20 cellular contexts compared by ENCODE assay signal in the genomic region with DNA sequence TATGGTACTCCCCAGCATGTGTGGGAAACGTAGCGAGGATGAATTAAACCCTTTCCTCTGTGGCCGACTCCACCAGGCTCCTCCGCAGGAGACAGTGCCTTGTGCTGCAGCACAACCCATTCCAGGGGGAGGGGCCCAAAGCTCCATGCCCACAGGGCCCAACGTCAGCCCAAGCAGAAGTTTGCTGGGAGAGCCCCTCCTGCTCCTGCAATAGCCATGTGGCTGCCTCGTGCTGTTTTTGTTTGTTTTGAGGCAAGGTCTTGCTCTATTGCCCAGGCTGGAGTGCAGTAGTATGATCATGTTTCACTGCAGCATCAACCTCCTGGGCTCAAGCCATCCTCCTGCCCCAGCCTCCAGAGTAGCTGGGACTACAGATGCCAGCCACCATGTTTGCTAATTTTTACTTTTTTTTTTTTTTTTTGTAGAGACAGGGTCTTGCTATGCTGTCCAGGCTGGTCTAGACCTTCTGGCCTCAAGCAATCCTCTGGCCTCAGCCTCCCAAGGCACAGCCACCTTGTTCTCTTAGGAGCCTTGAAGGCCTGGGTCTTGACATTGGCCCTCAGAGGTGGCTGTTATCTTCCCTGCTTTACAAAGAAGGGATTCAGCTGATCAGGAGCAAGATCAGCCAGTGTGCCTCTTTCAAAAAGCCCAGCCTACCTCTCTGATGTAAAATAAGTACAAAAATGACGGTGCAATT.
DNase-seq lines count a peak whose midpoint lies in the region; ATAC-seq and TF ChIP-seq lines count a peak whose summit lies in the region.
"Had no signal": no experiment of that assay in that cellular context is flagged by ENCODE, and none has a peak within 500 bp of the region (broad histone marks: within the 10 kb centered on the region; RNA-seq: fewer than 3 reads in every experiment).

No MANE protein-coding gene starts in this region.

- no peak for TF ChIP-seq RAD21 in Ishikawa (IDR thresholded peaks at IDR 0.05; ENCODE audit: low read depth)

- H3K23ac ChIP-seq in neuronal stem cell (ENCODE audit: low read depth, low read length, poor library complexity): no peak overlapping the region

- H3K27me3 ChIP-seq in neuronal stem cell (ENCODE audit: control insufficient read depth in 3 of 3, insufficient read depth in 3 of 3, low read depth in 1 of 3, low read length in 3 of 3) (no peaks in the 10 kb centered on the region), psoas muscle (ENCODE audit: insufficient read depth in 3 of 3, low read length in 2 of 3) (no peaks in the 10 kb centered on the region), testis (no peaks in the 10 kb centered on the region)
- H3K27me3 ChIP-seq: Peyer's patch had no signal

- H2BK120ac ChIP-seq in neuronal stem cell (ENCODE audit: low read depth, low read length): no peak overlapping the region

- no peak overlapping the region for H3K4ac ChIP-seq in neuronal stem cell (ENCODE audit: low read length)

- intact Hi-C loops in psoas muscle (cut with DNase I): no loop called here
- intact Hi-C loops in testis (cut with DNase I; ENCODE audit: low total_unique reads): no loop called here

- H3K36me3 ChIP-seq in neuronal stem cell (replicated peaks in 1 of 2; ENCODE audit: control insufficient read depth in 2 of 2, insufficient read depth in 2 of 2, low read length in 2 of 2) (no peaks in the 10 kb centered on the region), psoas muscle (ENCODE audit: insufficient read depth in 1 of 2, low read depth in 1 of 2) (no peaks in the 10 kb centered on the region), testis (ENCODE audit: low read depth, missing control alignments) (no peaks in the 10 kb centered on the region)
- H3K36me3 ChIP-seq: Peyer's patch had no signal

- TF ChIP-seq EP300 in Ishikawa (IDR thresholded peaks at IDR 0.05; ENCODE audit: borderline replicate concordance): no peak

- no peak overlapping the region for H3K27ac Mint-ChIP-seq in activated T-cell treated with anti-CD3 and anti-CD28 coated beads, Interleukin-2, amount 50 U/mL, for 72 hours
- H3K27ac Mint-ChIP-seq in WTC11: no peak overlapping the region

- no peak for TF ChIP-seq CTCF in WTC11 (IDR thresholded peaks at IDR 0.05)
- TF ChIP-seq CTCF in psoas muscle (IDR thresholded peaks at IDR 0.05): no peak
- no peak for TF ChIP-seq CTCF in testis (IDR thresholded peaks at IDR 0.05)

- H3K4me3 ChIP-seq in neuronal stem cell (ENCODE audit: low read length in 2 of 2) (peak overlapping the region in 1 of 2 donors; percentile 36), psoas muscle (no peak overlapping the region), testis (no peak overlapping the region)
- H3K4me3 ChIP-seq: A549, SK-N-MC had no signal

- peak overlapping the region; percentile 82 to 85 for H3K4me3 Mint-ChIP-seq in activated T-cell treated with anti-CD3 and anti-CD28 coated beads, Interleukin-2, amount 50 U/mL, for 72 hours
- peak overlapping the region; percentile 66 for H3K4me3 Mint-ChIP-seq in WTC11

- H3K9me3 ChIP-seq in neuronal stem cell (replicated peaks in 1 of 2; ENCODE audit: control insufficient read depth in 2 of 2, insufficient read depth in 1 of 2, low read depth in 1 of 2, low read length in 2 of 2) (peaks cover 0 to 5% of the 10 kb centered on the region in 2 donors), psoas muscle (no peaks in the 10 kb centered on the region), testis (no peaks in the 10 kb centered on the region)
- H3K9me3 ChIP-seq: A549, Peyer's patch had no signal

- no peak overlapping the region for H4K91ac ChIP-seq in neuronal stem cell (ENCODE audit: low read depth, low read length, poor library complexity)

- TF ChIP-seq POLR2A in testis (IDR thresholded peaks at IDR 0.05): no peak

- no CpG with 5 or more reads among the region's 7 CpGs for WGBS in neuronal stem cell (ENCODE audit: extremely low coverage in 2 of 2, insufficient read length in 2 of 2, insufficient replicate concordance in 1 of 2), 2 donors
- 79 to 81% (median 79%) methylated on average over 7 of the region's 7 CpGs for WGBS in psoas muscle, 3 donors
- WGBS in testis, 2 donors: 62 to 70% methylated on average over 3 to 7 of the region's 7 CpGs

- ATAC-seq in activated T-cell treated with anti-CD3 and anti-CD28 coated beads, Interleukin-2, amount 50 U/mL, for 72 hours (replicated peaks in 1 of 2): no peak
- ATAC-seq in WTC11 (no peak), GM18861 (IDR thresholded peaks at IDR 0.05; ENCODE audit: unreplicated experiment) (no peak), psoas muscle (no peak)
- ATAC-seq: A549, Right ventricle myocardium inferior had no signal

- no peaks in the 10 kb centered on the region for H3K36me3 Mint-ChIP-seq in activated T-cell treated with anti-CD3 and anti-CD28 coated beads, Interleukin-2, amount 50 U/mL, for 72 hours (ENCODE audit: insufficient read depth in 2 of 2)
- no peaks in the 10 kb centered on the region for H3K36me3 Mint-ChIP-seq in WTC11

- H3K4me1 Mint-ChIP-seq in activated T-cell treated with anti-CD3 and anti-CD28 coated beads, Interleukin-2, amount 50 U/mL, for 72 hours (ENCODE audit: low read depth): peaks cover 14% of the 10 kb centered on the region
- H3K4me1 Mint-ChIP-seq in WTC11: peaks cover 18% of the 10 kb centered on the region

- no peak overlapping the region for H2BK12ac ChIP-seq in neuronal stem cell (ENCODE audit: low read length)

- H3K79me1 ChIP-seq in neuronal stem cell (ENCODE audit: low read depth, low read length): no peaks in the 10 kb centered on the region

- no peak overlapping the region for H2BK5ac ChIP-seq in neuronal stem cell (ENCODE audit: low read length)

- no peak overlapping the region for H3K9ac ChIP-seq in neuronal stem cell (ENCODE audit: low read depth, low read length, poor library complexity)

- H3K9me3 Mint-ChIP-seq in activated T-cell treated with anti-CD3 and anti-CD28 coated beads, Interleukin-2, amount 50 U/mL, for 72 hours: no peaks in the 10 kb centered on the region
- peaks cover 23% of the 10 kb centered on the region for H3K9me3 Mint-ChIP-seq in WTC11

- H3K27ac ChIP-seq in neuronal stem cell (replicated peaks; ENCODE audit: low read length): no peak overlapping the region
- no peak overlapping the region for H3K27ac ChIP-seq in psoas muscle
- no peak overlapping the region for H3K27ac ChIP-seq in testis
- H3K27ac ChIP-seq: A549, SK-N-MC had no signal

- H3K18ac ChIP-seq in neuronal stem cell (ENCODE audit: low read length): no peak overlapping the region

- no peak overlapping the region for H2AK5ac ChIP-seq in neuronal stem cell (ENCODE audit: low read depth, low read length)

- no peak overlapping the region for H3K14ac ChIP-seq in neuronal stem cell (ENCODE audit: low read length)

- H2AFZ ChIP-seq in neuronal stem cell (ENCODE audit: low read length): no peak overlapping the region

- H3K27me3 Mint-ChIP-seq in activated T-cell treated with anti-CD3 and anti-CD28 coated beads, Interleukin-2, amount 50 U/mL, for 72 hours (ENCODE audit: low read depth): peaks cover 18% of the 10 kb centered on the region
- peaks cover 4% of the 10 kb centered on the region for H3K27me3 Mint-ChIP-seq in WTC11 (ENCODE audit: low read depth)

- H2BK15ac ChIP-seq in neuronal stem cell (ENCODE audit: low read length): peak overlapping the region; percentile 6

- CTCF ChIA-PET in WTC11 (lab: Charles Lee): interaction anchor here (1.1 to 3.5 kb wide), 2 partner anchors 14 to 18 kb away, joined by 4 to 24 read pairs; no protein-coding TSS in a partner anchor

- no peak overlapping the region for H4K8ac ChIP-seq in neuronal stem cell (ENCODE audit: low read depth, low read length)

- DNase-seq in activated T-cell treated with anti-CD3 and anti-CD28 coated beads, Interleukin-2, amount 50 U/mL, for 72 hours: no peak
- DNase-seq in activated T-cell treated with anti-CD3 and anti-CD28 coated beads for 4 hours: no peak
- DNase-seq in WTC11 (ENCODE audit: low spot score): no peak
- no peak for DNase-seq in neuronal stem cell (ENCODE audit: low spot score)
- DNase-seq in psoas muscle: no peak
- no peak for DNase-seq in testis
- DNase-seq: C1 segment of cervical spinal cord, DND-41, GF-D8, Kasumi-1, NCI-H1105 treated with DMSO at 0.1 percent for 48 hours, NCI-H1930, NCI-H2171 treated with DMSO at 0.1 percent for 48 hours, NCI-H446 treated with DMSO at 0.1 percent for 48 hours, Peyer's patch had no signal

- POLR2A ChIA-PET in WTC11 (lab: Charles Lee): interaction anchor here (0.7 kb wide), 1 partner anchor 197 kb away, joined by 5 read pairs; no protein-coding TSS in a partner anchor

- H3K4me2 ChIP-seq in neuronal stem cell (ENCODE audit: insufficient read depth, low read length, poor library complexity, severe bottlenecking): no peak overlapping the region
- H3K4me2 ChIP-seq: A549 had no signal

- H3K4me1 ChIP-seq in neuronal stem cell (ENCODE audit: control insufficient read depth in 2 of 2, insufficient read depth in 1 of 2, low read depth in 1 of 2, low read length in 2 of 2) (peaks cover 0 to 2% of the 10 kb centered on the region in 2 donors), psoas muscle (no peaks in the 10 kb centered on the region), testis (no peaks in the 10 kb centered on the region)
- H3K4me1 ChIP-seq: A549, Peyer's patch had no signal

TF ChIP-seq in Ishikawa, 13 proteins besides CTCF, POLR2A, EP300 and RAD21:
- TF ChIP-seq ZBTB7A (IDR thresholded peaks at IDR 0.05; ENCODE audit: low read depth): no peak
- TF ChIP-seq, protein P1, sequence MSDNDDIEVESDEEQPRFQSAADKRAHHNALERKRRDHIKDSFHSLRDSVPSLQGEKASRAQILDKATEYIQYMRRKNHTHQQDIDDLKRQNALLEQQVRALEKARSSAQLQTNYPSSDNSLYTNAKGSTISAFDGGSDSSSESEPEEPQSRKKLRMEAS (IDR thresholded peaks at IDR 0.05): peak; percentile 51; the same call in 1 of the 2 replicates

TF ChIP-seq in WTC11, 78 proteins besides CTCF, POLR2A, EP300 and RAD21 (continues in another document):
- TF ChIP-seq, protein P2, sequence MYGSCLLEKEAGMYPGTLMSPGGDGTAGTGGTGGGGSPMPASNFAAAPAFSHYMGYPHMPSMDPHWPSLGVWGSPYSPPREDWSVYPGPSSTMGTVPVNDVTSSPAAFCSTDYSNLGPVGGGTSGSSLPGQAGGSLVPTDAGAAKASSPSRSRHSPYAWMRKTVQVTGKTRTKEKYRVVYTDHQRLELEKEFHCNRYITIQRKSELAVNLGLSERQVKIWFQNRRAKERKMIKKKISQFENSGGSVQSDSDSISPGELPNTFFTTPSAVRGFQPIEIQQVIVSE (CRISPR knock-in tag; IDR thresholded peaks at IDR 0.05; ENCODE audit: borderline replicate concordance): no peak
- TF ChIP-seq GABPB1 (CRISPR knock-in tag; IDR thresholded peaks at IDR 0.05): no peak
- TF ChIP-seq SMAD4 (CRISPR knock-in tag; IDR thresholded peaks at IDR 0.05): no peak
